1 cellular context compared by ENCODE assay signal in the genomic region with DNA sequence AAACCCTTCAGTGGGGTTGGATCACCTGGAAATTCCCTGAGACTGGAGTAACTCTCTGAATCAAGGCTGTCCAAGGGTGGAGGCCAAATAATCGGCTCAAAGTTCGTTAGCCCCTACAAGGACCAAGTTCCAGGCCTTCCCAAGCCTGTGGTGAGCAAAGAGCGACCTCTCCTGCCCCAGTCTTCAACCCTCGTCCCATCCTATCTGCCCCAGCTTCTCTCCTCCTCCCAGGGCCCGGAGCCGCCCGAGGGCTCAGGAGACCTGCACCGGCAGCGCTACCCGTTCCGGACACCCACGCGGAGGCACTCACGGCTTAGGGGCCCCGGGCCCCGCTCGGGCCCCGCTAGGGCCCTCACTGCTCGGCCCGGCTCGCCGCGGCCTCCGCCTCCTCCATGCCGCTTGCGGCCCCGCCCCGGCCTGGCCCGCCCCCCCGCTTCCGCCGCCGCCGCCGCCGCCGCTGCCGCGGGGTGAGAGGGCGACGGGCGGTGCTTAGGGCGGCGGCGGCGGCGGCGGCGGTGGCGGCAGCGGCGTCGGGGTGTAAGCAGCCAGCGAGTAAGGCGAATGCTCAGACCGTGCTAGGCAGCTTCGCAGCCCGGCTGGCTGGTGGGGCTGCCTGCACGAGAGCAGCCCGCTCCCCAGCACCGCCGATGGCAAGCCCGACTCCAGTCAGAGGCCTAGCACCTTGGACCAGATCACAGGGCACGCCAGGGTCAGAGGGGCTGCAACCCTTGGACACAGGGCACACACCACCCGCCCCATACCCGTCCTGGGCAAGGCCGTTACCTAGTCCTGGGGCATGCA.
TF ChIP-seq lines count a peak whose summit lies in the region.

A gene (minus strand): TSS at position 409 of the 801 bp plus-strand sequence. CDS start 613 bp downstream, outside the sequence.

TF ChIP-seq in A549, 52 proteins besides CTCF, POLR2A, EP300 and RAD21 (continued from another document):
- TF ChIP-seq JUN (IDR thresholded peaks at IDR 0.05) (peak; percentile 57 to 76; a peak in 4 of 5 replicates), KDM5A (IDR thresholded peaks at IDR 0.05) (0 out of 2 replicates have a peak, but pooled peaks have one; percentile 16), EHF (CRISPR knock-in tag; IDR thresholded peaks at IDR 0.05) (no peak), FOXS1 (CRISPR knock-in tag; IDR thresholded peaks at IDR 0.05) (no peak), FOSL2 (IDR thresholded peaks at IDR 0.05) (no peak), FOSL2 (CRISPR knock-in tag; IDR thresholded peaks at IDR 0.05) (no peak), NFE2L2 (conservative IDR thresholded peaks at IDR 0.05; ENCODE audit: low read length) (no peak), KDM1A (IDR thresholded peaks at IDR 0.05; ENCODE audit: low read depth) (no peak), ZC3H11A (IDR thresholded peaks at IDR 0.05) (no peak), SREBF2 (IDR thresholded peaks at IDR 0.05) (no peak), MYC (IDR thresholded peaks at IDR 0.05; ENCODE audit: borderline replicate concordance, low read length) (no peak), SMC3 (IDR thresholded peaks at IDR 0.05) (no peak)
- TF ChIP-seq, protein P1, sequence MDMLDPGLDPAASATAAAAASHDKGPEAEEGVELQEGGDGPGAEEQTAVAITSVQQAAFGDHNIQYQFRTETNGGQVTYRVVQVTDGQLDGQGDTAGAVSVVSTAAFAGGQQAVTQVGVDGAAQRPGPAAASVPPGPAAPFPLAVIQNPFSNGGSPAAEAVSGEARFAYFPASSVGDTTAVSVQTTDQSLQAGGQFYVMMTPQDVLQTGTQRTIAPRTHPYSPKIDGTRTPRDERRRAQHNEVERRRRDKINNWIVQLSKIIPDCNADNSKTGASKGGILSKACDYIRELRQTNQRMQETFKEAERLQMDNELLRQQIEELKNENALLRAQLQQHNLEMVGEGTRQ (IDR thresholded peaks at IDR 0.05), result no peak
- TF ChIP-seq, protein P2, sequence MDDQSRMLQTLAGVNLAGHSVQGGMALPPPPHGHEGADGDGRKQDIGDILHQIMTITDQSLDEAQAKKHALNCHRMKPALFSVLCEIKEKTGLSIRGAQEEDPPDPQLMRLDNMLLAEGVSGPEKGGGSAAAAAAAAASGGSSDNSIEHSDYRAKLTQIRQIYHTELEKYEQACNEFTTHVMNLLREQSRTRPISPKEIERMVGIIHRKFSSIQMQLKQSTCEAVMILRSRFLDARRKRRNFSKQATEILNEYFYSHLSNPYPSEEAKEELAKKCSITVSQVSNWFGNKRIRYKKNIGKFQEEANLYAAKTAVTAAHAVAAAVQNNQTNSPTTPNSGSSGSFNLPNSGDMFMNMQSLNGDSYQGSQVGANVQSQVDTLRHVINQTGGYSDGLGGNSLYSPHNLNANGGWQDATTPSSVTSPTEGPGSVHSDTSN (IDR thresholded peaks at IDR 0.05), result no peak
- TF ChIP-seq, protein P3, sequence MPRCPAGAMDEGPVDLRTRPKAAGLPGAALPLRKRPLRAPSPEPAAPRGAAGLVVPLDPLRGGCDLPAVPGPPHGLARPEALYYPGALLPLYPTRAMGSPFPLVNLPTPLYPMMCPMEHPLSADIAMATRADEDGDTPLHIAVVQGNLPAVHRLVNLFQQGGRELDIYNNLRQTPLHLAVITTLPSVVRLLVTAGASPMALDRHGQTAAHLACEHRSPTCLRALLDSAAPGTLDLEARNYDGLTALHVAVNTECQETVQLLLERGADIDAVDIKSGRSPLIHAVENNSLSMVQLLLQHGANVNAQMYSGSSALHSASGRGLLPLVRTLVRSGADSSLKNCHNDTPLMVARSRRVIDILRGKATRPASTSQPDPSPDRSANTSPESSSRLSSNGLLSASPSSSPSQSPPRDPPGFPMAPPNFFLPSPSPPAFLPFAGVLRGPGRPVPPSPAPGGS (IDR thresholded peaks at IDR 0.05), result peak; percentile 69; the same call in 2 of the 3 replicates
TF ChIP-seq in A549: peak in this region for 4.
